ENCODE assay signal across 10 cellular contexts in genomic region chr22:49975543-49976389, GRCh38. TPM values are rescaled to one million over a fixed set of nuclear protein-coding genes. Genes with fewer than 3 reads are reported as not detected.
A peak's percentile ranks its signal among the peaks of the same experiment; 100 is the strongest.
DNase-seq lines count a peak whose midpoint lies in the region; ATAC-seq and TF ChIP-seq lines count a peak whose summit lies in the region.
"Had no signal": no experiment of that assay in that cellular context is flagged by ENCODE, and none has a peak within 500 bp of the region (broad histone marks: within the 10 kb centered on the region; RNA-seq: fewer than 3 reads in every experiment).

No MANE protein-coding gene starts in this region.

- intact Hi-C loops in breast epithelium (cut with DNase I; ENCODE audit: low total_unique reads) (no loop called here), MCF 10A (cut with micrococcal nuclease) (no loop called here), aorta (cut with DNase I) (loop anchor here in 1 of 2 donors (5.0 to 10.0 kb wide), 2 partner anchors 51 to 57 kb away; no protein-coding TSS in a partner anchor)

- no peak overlapping the region for H2AK5ac ChIP-seq in mesendoderm (ENCODE audit: low read length)

- H3K79me1 ChIP-seq in mesendoderm (ENCODE audit: low read length), result no peaks in the 10 kb centered on the region

- CTCF ChIA-PET in MCF 10A (lab: Yijun Ruan, JAX), result no interaction called here

- H2BK120ac ChIP-seq in mesendoderm (ENCODE audit: low read depth, low read length), result no peak overlapping the region

- peaks cover 0 to 13% of the 10 kb centered on the region in 2 donors for H3K4me1 ChIP-seq in breast epithelium
- H3K4me1 ChIP-seq in mesendoderm (ENCODE audit: control insufficient read depth, low read depth, low read length), result no peaks in the 10 kb centered on the region
- no peaks in the 10 kb centered on the region for H3K4me1 ChIP-seq in aorta (ENCODE audit: control insufficient read depth in 1 of 2, insufficient read depth in 2 of 2, low read length in 2 of 2)

- peaks cover 12% of the 10 kb centered on the region for H3K36me3 Mint-ChIP-seq in MCF 10A (ENCODE audit: insufficient read depth, unreplicated experiment)

- WGBS in mesendoderm (ENCODE audit: extremely low coverage, insufficient coverage, low lambda C conversion rate), result no CpG with 5 or more reads among the region's 17 CpGs
- WGBS in aorta, 2 donors, result 44 to 48% methylated on average over 11 to 17 of the region's 17 CpGs

- no peak for ATAC-seq in aorta (ENCODE audit: low FRiP score)

- no peak overlapping the region for H2BK15ac ChIP-seq in mesendoderm (replicated peaks; ENCODE audit: low read depth)

- H3K27ac Mint-ChIP-seq in MCF 10A (ENCODE audit: low read depth, unreplicated experiment), result no peak overlapping the region

- no peaks in the 10 kb centered on the region for H3K27me3 ChIP-seq in breast epithelium
- H3K27me3 ChIP-seq in mesendoderm (ENCODE audit: insufficient read depth, low read length, poor library complexity), result peaks cover 6% of the 10 kb centered on the region
- no peaks in the 10 kb centered on the region for H3K27me3 ChIP-seq in aorta (ENCODE audit: control insufficient read depth in 1 of 2, insufficient read depth in 2 of 2, low read length in 1 of 2)

- H3K23ac ChIP-seq in mesendoderm (ENCODE audit: low read length), result no peak overlapping the region

- H3K18ac ChIP-seq in mesendoderm (ENCODE audit: low read length), result no peak overlapping the region

- H3K4me2 ChIP-seq in mesendoderm (ENCODE audit: low read length), result no peak overlapping the region

- H3K4ac ChIP-seq in mesendoderm (ENCODE audit: low read depth, low read length), result no peak overlapping the region

- H3K4me1 Mint-ChIP-seq in MCF 10A (ENCODE audit: insufficient read depth, unreplicated experiment), result peaks cover 7% of the 10 kb centered on the region

- H4K5ac ChIP-seq in mesendoderm (ENCODE audit: low read length), result no peak overlapping the region

- H3K4me3 ChIP-seq in breast epithelium (no peak overlapping the region), mesendoderm (ENCODE audit: low read length) (no peak overlapping the region), aorta (ENCODE audit: low read length in 2 of 2) (no peak overlapping the region)
- H3K4me3 ChIP-seq: cardiac muscle cell had no signal

- no peak overlapping the region for H3K4me3 Mint-ChIP-seq in MCF 10A (ENCODE audit: unreplicated experiment)

- peaks cover 12% of the 10 kb centered on the region for H3K9me3 Mint-ChIP-seq in MCF 10A (ENCODE audit: unreplicated experiment)

- TF ChIP-seq CTCF in breast epithelium (IDR thresholded peaks at IDR 0.05), result no peak
- TF ChIP-seq CTCF in MCF 10A (IDR thresholded peaks at IDR 0.05; ENCODE audit: unreplicated experiment), result no peak

- peak overlapping the region; percentile 57 to 82 for H3K27ac ChIP-seq in breast epithelium
- H3K27ac ChIP-seq in mesendoderm (ENCODE audit: low read depth, low read length), result no peak overlapping the region
- H3K27ac ChIP-seq in aorta (ENCODE audit: low read depth in 1 of 2, low read length in 2 of 2), result no peak overlapping the region
- H3K27ac ChIP-seq: C4-2B, cardiac muscle cell had no signal

- H4K8ac ChIP-seq in mesendoderm (ENCODE audit: low read depth, low read length), result no peak overlapping the region

- DNase-seq in breast epithelium (ENCODE audit: low spot score in 2 of 2), result peak; percentile 17 to 49
- DNase-seq in MCF 10A (ENCODE audit: unreplicated experiment), result no peak
- peak; percentile 59 for DNase-seq in activated naive CD4-positive, alpha-beta T cell treated with anti-CD3 and anti-CD28 coated beads, Interleukin-2, amount 50 U/mL, for 16 hours
- DNase-seq in mesendoderm, result peak; percentile 54
- peak; percentile 50 to 73 for DNase-seq in aorta
- no peak for DNase-seq in COR-L47 (lab: John Stamatoyannopoulos, UW)
- DNase-seq in hypothalamus (lab: John Stamatoyannopoulos, UW), result no peak
- DNase-seq in NCI-H345 treated with DMSO at 0.1 percent for 48 hours (lab: John Stamatoyannopoulos, UW; ENCODE audit: unreplicated experiment), result no peak

- POLR2A ChIA-PET in MCF 10A (lab: Yijun Ruan, JAX), result interaction anchor here (0.8 kb wide), 1 partner anchor 30 kb away, joined by 7 read pairs; no protein-coding TSS in a partner anchor

- no TSS peak for BruUV-seq in MCF 10A (replicated peaks; lab: Mats Ljungman, UMichigan)

- H3K56ac ChIP-seq in mesendoderm (ENCODE audit: low read length), result no peak overlapping the region

- no peaks in the 10 kb centered on the region for H3K27me3 Mint-ChIP-seq in MCF 10A (ENCODE audit: insufficient read depth, unreplicated experiment)

- H3K36me3 ChIP-seq in breast epithelium, result no peaks in the 10 kb centered on the region
- no peaks in the 10 kb centered on the region for H3K36me3 ChIP-seq in mesendoderm (ENCODE audit: control insufficient read depth, insufficient read depth, low read length)
- no peaks in the 10 kb centered on the region for H3K36me3 ChIP-seq in aorta (ENCODE audit: control insufficient read depth in 1 of 2, insufficient read depth in 2 of 2, low read length in 1 of 2)
- H3K36me3 ChIP-seq: cardiac muscle cell had no signal

- no peak overlapping the region for H2BK5ac ChIP-seq in mesendoderm (ENCODE audit: low read length)

- H3K9ac ChIP-seq in mesendoderm (ENCODE audit: low read length), result no peak overlapping the region

- TF ChIP-seq POLR2A in breast epithelium (IDR thresholded peaks at IDR 0.05), result no peak

- H3K9me3 ChIP-seq in breast epithelium (no peaks in the 10 kb centered on the region), aorta (ENCODE audit: control insufficient read depth, low read length) (no peaks in the 10 kb centered on the region)

- no peaks in the 10 kb centered on the region for H3K79me2 ChIP-seq in mesendoderm (ENCODE audit: control insufficient read depth, insufficient read depth, low read length)

RNA-seq across cellular contexts. Expression of gene PIM3, which starts 15.2 kb away (rescaled TPM):
- total RNA-seq in breast epithelium (10 to 100 TPM; 63.0 to 92.1 (median 87.1) TPM), MCF 10A (2022) (56.3 and 73.5 TPM in 2 replicates), aorta (10 to 100 TPM; 41.4 to 74.9 TPM)
- polyA plus RNA-seq in mesendoderm (2013, experiment 1 of 2), result 14.0 TPM
- polyA plus RNA-seq in mesendoderm (2013, experiment 2 of 2), result 14.1 TPM
- polyA plus RNA-seq in aorta, result 10 to 100 TPM; 11.0 to 16.0 TPM

RNA-seq across cellular contexts. Expression of gene IL17REL, which starts 36.8 kb away (rescaled TPM):
- not detected for total RNA-seq in breast epithelium
- not detected in 2 replicates for total RNA-seq in MCF 10A (2022)
- polyA plus RNA-seq in mesendoderm (2013, experiment 1 of 2), result not detected
- polyA plus RNA-seq in mesendoderm (2013, experiment 2 of 2), result not detected
- not detected for total RNA-seq in aorta
- under 1 TPM in 1 of 2 donors, not detected in 1; 0.05 TPM for polyA plus RNA-seq in aorta
- polyA plus RNA-seq: cardiac muscle cell had no signal

RNA-seq across cellular contexts. Expression of gene CRELD2, which starts 57.3 kb away (rescaled TPM):
- total RNA-seq in breast epithelium, result 10 to 100 TPM; 20.6 to 59.3 (median 39.5) TPM
- total RNA-seq in MCF 10A (2022), result 70.7 and 107 TPM in 2 replicates
- polyA plus RNA-seq in mesendoderm (2013, experiment 1 of 2), result 18.7 TPM
- 18.4 TPM for polyA plus RNA-seq in mesendoderm (2013, experiment 2 of 2)
- 10 to 100 TPM; 31.2 to 41.6 TPM for total RNA-seq in aorta
- 10 to 100 TPM; 12.6 to 43.5 TPM for polyA plus RNA-seq in aorta

RNA-seq across cellular contexts. Expression of gene ALG12, which starts 57.5 kb away (rescaled TPM):
- total RNA-seq in breast epithelium (10 to 100 TPM; 16.6 to 22.4 (median 19.7) TPM), MCF 10A (2022) (16.6 and 18.2 TPM in 2 replicates), aorta (10 to 100 TPM; 13.7 to 18.7 TPM)
- 11.0 TPM for polyA plus RNA-seq in mesendoderm (2013, experiment 1 of 2)
- 11.4 TPM for polyA plus RNA-seq in mesendoderm (2013, experiment 2 of 2)
- 10 to 100 TPM in 1 of 2 donors, 1 to 10 TPM in 1; 3.0 to 13.4 TPM for polyA plus RNA-seq in aorta

Comparison
In these comparisons a context has a peak if more than half of its experiments do, and no peak if none do; other contexts are left out.
1. DNase-seq: peak in breast epithelium (2 of 2), activated naive CD4-positive, alpha-beta T cell treated with anti-CD3 and anti-CD28 coated beads, Interleukin-2, amount 50 U/mL, for 16 hours (single experiment), mesendoderm (single experiment) and aorta (2 of 2); none in MCF 10A (single experiment), COR-L47 (single experiment), hypothalamus (0 of 51) and NCI-H345 treated with DMSO at 0.1 percent for 48 hours (single experiment).
2. H3K27ac ChIP-seq: peak in breast epithelium (2 of 2); none in mesendoderm (single experiment) and aorta (0 of 2).